Comparison of ENCODE assay signal across 1 cellular context in the genomic region with DNA sequence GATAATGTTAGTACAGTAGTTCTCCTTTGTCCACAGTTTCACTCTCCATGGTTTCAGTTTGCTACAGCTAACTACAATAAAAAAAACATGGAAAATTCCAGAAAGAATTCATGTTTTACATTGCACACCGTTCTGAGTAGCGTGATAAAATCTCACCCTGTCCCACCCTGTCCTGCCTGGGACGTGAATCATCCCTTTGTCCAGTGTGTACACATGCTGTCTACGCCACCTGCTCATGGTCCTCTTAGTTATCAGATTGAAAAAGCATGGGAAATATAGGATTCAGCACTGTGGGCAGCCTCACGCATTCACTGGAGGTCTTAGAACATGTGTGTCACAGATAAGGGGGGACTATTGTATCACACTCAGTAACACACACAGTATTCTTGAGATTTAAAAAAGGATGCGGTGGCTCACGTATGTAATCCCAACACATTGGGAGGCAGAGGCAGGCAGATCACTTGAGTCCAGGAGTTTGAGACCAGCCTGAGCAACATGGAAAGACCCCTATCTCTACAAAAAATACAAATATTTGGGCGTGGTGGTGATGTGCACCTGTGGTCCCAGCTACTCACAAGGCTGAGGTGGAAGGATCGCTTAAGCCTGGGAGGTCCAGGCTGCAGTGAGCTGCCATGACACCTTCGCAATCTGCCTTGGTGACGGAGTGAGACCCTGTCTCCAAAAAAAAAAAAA.
TF ChIP-seq lines count a peak whose summit lies in the region.

No MANE protein-coding gene starts in this region.

TF ChIP-seq in H1, 55 proteins besides CTCF, POLR2A, EP300 and RAD21 (continued from another document):
- no peak for TF ChIP-seq RNF2 (IDR thresholded peaks at IDR 0.05; ENCODE audit: borderline replicate concordance, low read depth, low read length, missing control alignments, poor library complexity, severe bottlenecking)
- no peak for TF ChIP-seq CTBP2 (IDR thresholded peaks at IDR 0.05; ENCODE audit: borderline replicate concordance, insufficient read depth, insufficient read length, low read length)
- no peak for TF ChIP-seq HDAC2 (IDR thresholded peaks at IDR 0.05; ENCODE audit: borderline replicate concordance in 1 of 2, low read depth in 2 of 2, low read length in 2 of 2)
- no peak for TF ChIP-seq CEBPB (IDR thresholded peaks at IDR 0.05; ENCODE audit: low read depth, low read length)
- TF ChIP-seq NRF1 (IDR thresholded peaks at IDR 0.05; ENCODE audit: low read depth, low read length): no peak
- TF ChIP-seq SP1 (IDR thresholded peaks at IDR 0.05; ENCODE audit: low read depth, low read length): no peak
- no peak for TF ChIP-seq EZH2 (IDR thresholded peaks at IDR 0.05; ENCODE audit: low read depth, low read length, severe bottlenecking)
- no peak for TF ChIP-seq CREB1 (IDR thresholded peaks at IDR 0.05)
- no peak for TF ChIP-seq BRCA1 (IDR thresholded peaks at IDR 0.05; ENCODE audit: low read depth, low read length)
- TF ChIP-seq CHD2 (IDR thresholded peaks at IDR 0.05; ENCODE audit: low read length): no peak
- no peak for TF ChIP-seq YY1 (IDR thresholded peaks at IDR 0.05; ENCODE audit: low read depth, low read length)
- TF ChIP-seq MAFK (IDR thresholded peaks at IDR 0.05; ENCODE audit: low read depth, low read length): no peak
- no peak for TF ChIP-seq SIX5 (IDR thresholded peaks at IDR 0.05; ENCODE audit: low read depth, low read length)
- no peak for TF ChIP-seq SRF (IDR thresholded peaks at IDR 0.05; ENCODE audit: low read depth, low read length)
